10 cellular contexts compared by ENCODE assay signal in the genomic region with DNA sequence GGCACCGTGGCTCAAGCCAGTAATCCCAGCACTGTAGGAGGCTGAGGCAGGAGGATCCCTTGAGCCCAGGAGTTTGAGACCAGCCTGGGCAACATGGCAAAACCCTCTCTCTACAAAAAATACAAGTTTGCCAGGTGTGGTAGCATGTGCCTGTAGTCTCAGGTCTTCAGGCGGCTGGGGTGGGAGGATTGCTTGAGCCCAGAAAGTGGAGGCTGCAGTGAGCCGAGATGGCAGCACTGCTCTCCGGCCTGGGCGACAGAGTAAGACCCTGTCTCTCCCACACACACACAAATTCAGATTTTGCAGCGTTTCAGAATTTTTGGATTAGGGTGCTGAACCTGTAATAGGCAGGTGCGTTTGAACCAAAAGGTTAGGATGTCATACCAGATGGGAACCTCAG. TPM values are rescaled to one million over a fixed set of nuclear protein-coding genes. Genes with fewer than 3 reads are reported as not detected.
DNase-seq lines count a peak whose midpoint lies in the region; ATAC-seq, FAIRE-seq and TF ChIP-seq lines count a peak whose summit lies in the region.
"Had no signal": no experiment of that assay in that cellular context is flagged by ENCODE, and none has a peak within 500 bp of the region (broad histone marks: within the 10 kb centered on the region; RNA-seq: fewer than 3 reads in every experiment).

No MANE protein-coding gene starts in this region.

- H3K4me1 Mint-ChIP-seq in IgD-negative memory B cell, result peaks cover 20 to 36% (median 34%) of the 10 kb centered on the region in 3 donors
- peaks cover 22% of the 10 kb centered on the region for H3K4me1 Mint-ChIP-seq in astrocyte (ENCODE audit: low read depth, unreplicated experiment)

- no peak overlapping the region for H2AFZ ChIP-seq in DND-41 (ENCODE audit: low read depth, low read length)
- no peak overlapping the region for H2AFZ ChIP-seq in astrocyte (ENCODE audit: low read depth, low read length)
- H2AFZ ChIP-seq in neural cell (ENCODE audit: low read depth, low read length), result no peak overlapping the region

- H3K27ac Mint-ChIP-seq in IgD-negative memory B cell (peak overlapping the region; percentile 92 to 99 (median 98)), astrocyte (ENCODE audit: unreplicated experiment) (no peak overlapping the region)

- TF ChIP-seq CTCF in DND-41 (IDR thresholded peaks at IDR 0.05; ENCODE audit: borderline replicate concordance, extremely low read depth, low read length, poor library complexity, severe bottlenecking) (no peak), astrocyte (IDR thresholded peaks at IDR 0.05; ENCODE audit: insufficient read depth, low read depth, low read length) (no peak), neural cell (IDR thresholded peaks at IDR 0.05; ENCODE audit: poor library complexity, severe bottlenecking) (no peak)

- H3K4me3 Mint-ChIP-seq in IgD-negative memory B cell (peak overlapping the region; percentile 86 to 99 (median 99)), astrocyte (ENCODE audit: unreplicated experiment) (peak overlapping the region; percentile 99)

- no peak for TF ChIP-seq EP300 in neural cell (conservative IDR thresholded peaks at IDR 0.05; ENCODE audit: poor library complexity, severe bottlenecking)

- H3K4me1 ChIP-seq in DND-41 (ENCODE audit: insufficient read depth, low read length) (peaks cover 57% of the 10 kb centered on the region), astrocyte (ENCODE audit: insufficient read depth, low read length) (peaks cover 19% of the 10 kb centered on the region)

- H3K36me3 Mint-ChIP-seq in IgD-negative memory B cell (peaks cover 11% of the 10 kb centered on the region), astrocyte (ENCODE audit: low read depth, unreplicated experiment) (peaks cover 12% of the 10 kb centered on the region)

- peak overlapping the region; percentile 92 for H3K4me2 ChIP-seq in DND-41 (ENCODE audit: insufficient read depth, low read length)
- peak overlapping the region; percentile 93 for H3K4me2 ChIP-seq in astrocyte (ENCODE audit: low read length)
- H3K4me2 ChIP-seq in neural cell (ENCODE audit: low read length), result peak overlapping the region; percentile 94

- DNase-seq in DND-41 (no peak), astrocyte (ENCODE audit: low read depth) (no peak), NCI-H748 (lab: John Stamatoyannopoulos, UW; ENCODE audit: unreplicated experiment) (no peak), activated gamma-delta T cell (lab: John Stamatoyannopoulos, UW) (no peak)
- DNase-seq: amygdala had no signal

- FAIRE-seq in astrocyte (lab: Jason Lieb, UNC), result no peak
- FAIRE-seq: frontal cortex had no signal

- H3K9ac ChIP-seq in DND-41 (ENCODE audit: low read depth, low read length), result 0 out of 2 replicates have a peak overlapping the region, but pooled peaks have one; percentile 93
- H3K9ac ChIP-seq in astrocyte (ENCODE audit: low read length), result peak overlapping the region; percentile 100
- H3K9ac ChIP-seq in neural cell (ENCODE audit: low read length), result peak overlapping the region; percentile 38

- no peak overlapping the region for H3K27ac ChIP-seq in DND-41 (ENCODE audit: low read length)
- H3K27ac ChIP-seq in astrocyte (ENCODE audit: low read depth, low read length), result no peak overlapping the region
- H3K27ac ChIP-seq in neural cell (ENCODE audit: low read length), result no peak overlapping the region

- H3F3A ChIP-seq in neural cell (ENCODE audit: insufficient read depth, low read length, poor library complexity, severe bottlenecking), result no peaks in the 10 kb centered on the region

- H3K9me3 ChIP-seq in DND-41 (ENCODE audit: insufficient read depth, low read length, severe bottlenecking), result no peaks in the 10 kb centered on the region
- H3K9me3 ChIP-seq in astrocyte (ENCODE audit: insufficient read depth, low read depth, low read length), result no peaks in the 10 kb centered on the region
- no peaks in the 10 kb centered on the region for H3K9me3 ChIP-seq in neural cell (ENCODE audit: low read length)

- H3K27me3 ChIP-seq in DND-41 (ENCODE audit: insufficient read depth, low read length, poor library complexity) (no peaks in the 10 kb centered on the region), astrocyte (ENCODE audit: insufficient read depth, low read length) (no peaks in the 10 kb centered on the region), neural cell (ENCODE audit: insufficient read depth, low read depth, low read length) (no peaks in the 10 kb centered on the region)

- H3K36me3 ChIP-seq in DND-41 (ENCODE audit: insufficient read depth, low read length) (peaks cover 37% of the 10 kb centered on the region), astrocyte (ENCODE audit: insufficient read depth, low read length) (peaks cover 16% of the 10 kb centered on the region), neural cell (ENCODE audit: insufficient read depth, low read length) (peaks cover 10% of the 10 kb centered on the region)

- H3K27me3 Mint-ChIP-seq in IgD-negative memory B cell (peaks cover 2% of the 10 kb centered on the region), astrocyte (ENCODE audit: low read depth, unreplicated experiment) (no peaks in the 10 kb centered on the region)

- TF ChIP-seq RAD21 in neural cell (conservative IDR thresholded peaks at IDR 0.05), result no peak

- H3K4me3 ChIP-seq in DND-41 (ENCODE audit: low read depth in 1 of 2, low read length in 2 of 2), result no peak overlapping the region
- H3K4me3 ChIP-seq in astrocyte (ENCODE audit: insufficient read depth, low read depth, low read length), result peak overlapping the region; percentile 98
- H3K4me3 ChIP-seq in neural cell (ENCODE audit: low read length), result peak overlapping the region; percentile 91

- H4K20me1 ChIP-seq in DND-41 (ENCODE audit: insufficient read depth, low read length) (peaks cover 29% of the 10 kb centered on the region), astrocyte (ENCODE audit: insufficient read depth, low read length) (peaks cover 35% of the 10 kb centered on the region), neural cell (ENCODE audit: insufficient read depth) (no peaks in the 10 kb centered on the region)

- ATAC-seq in DND-41 (ENCODE audit: insufficient read depth, low read depth) (no peak), GM21360 (IDR thresholded peaks at IDR 0.05; ENCODE audit: unreplicated experiment) (no peak), HG02973 (IDR thresholded peaks at IDR 0.05; ENCODE audit: unreplicated experiment) (no peak)

- H3K9me2 ChIP-seq in neural cell (ENCODE audit: insufficient read depth, low read length), result no peaks in the 10 kb centered on the region

- no peaks in the 10 kb centered on the region for H3K9me3 Mint-ChIP-seq in IgD-negative memory B cell
- H3K9me3 Mint-ChIP-seq in astrocyte (ENCODE audit: unreplicated experiment), result no peaks in the 10 kb centered on the region

- H3K79me2 ChIP-seq in DND-41 (ENCODE audit: insufficient read depth, low read length) (peaks cover 36% of the 10 kb centered on the region), astrocyte (ENCODE audit: insufficient read depth, low read length) (peaks cover 32% of the 10 kb centered on the region), neural cell (replicated peaks; ENCODE audit: insufficient read depth, low read length) (peaks cover 20% of the 10 kb centered on the region)

TF ChIP-seq in neural cell, 6 proteins besides CTCF, POLR2A, EP300 and RAD21:
- TF ChIP-seq MXI1 (conservative IDR thresholded peaks at IDR 0.05; ENCODE audit: poor library complexity, severe bottlenecking) (no peak), EZH2 (IDR thresholded peaks at IDR 0.05; ENCODE audit: borderline replicate concordance, insufficient read depth, low read length, poor library complexity, severe bottlenecking) (no peak)

RNA-seq across cellular contexts. Expression of a gene that starts 2.2 kb away (rescaled TPM):
- polyA plus RNA-seq in IgD-negative memory B cell, result 3,702 TPM
- 1,263 and 1,399 TPM in 2 replicates for total RNA-seq in astrocyte
- polyA plus RNA-seq in neural cell, result 4,020 and 4,439 TPM in 2 replicates
- 1,703 and 1,963 TPM in 2 replicates for polyA minus RNA-seq in neural cell

RNA-seq across cellular contexts. Expression of a gene that starts 11.1 kb away (rescaled TPM):
- polyA plus RNA-seq in IgD-negative memory B cell (3,792 TPM), neural cell (2,313 and 2,518 TPM in 2 replicates)
- total RNA-seq in astrocyte, result 2,066 and 2,119 TPM in 2 replicates
- 1,063 and 1,310 TPM in 2 replicates for polyA minus RNA-seq in neural cell

RNA-seq across cellular contexts. Expression of a gene that starts 14.0 kb away (rescaled TPM):
- polyA plus RNA-seq in IgD-negative memory B cell (60.8 TPM), neural cell (1.7 TPM in 1 of 2 replicates, not detected in the other)
- 32.2 and 40.6 TPM in 2 replicates for total RNA-seq in astrocyte
- not detected in 2 replicates for polyA minus RNA-seq in neural cell

RNA-seq across cellular contexts. Expression of a gene that starts 24.5 kb away (rescaled TPM):
- polyA plus RNA-seq in IgD-negative memory B cell (24.3 TPM), neural cell (not detected in 2 replicates)
- 0.38 TPM in 1 of 2 replicates, not detected in the other for total RNA-seq in astrocyte
- not detected in 2 replicates for polyA minus RNA-seq in neural cell

RNA-seq across cellular contexts. Expression of a gene that starts 29.3 kb away (rescaled TPM):
- polyA plus RNA-seq in IgD-negative memory B cell, result 3.1 TPM
- total RNA-seq in astrocyte, result 20.2 and 27.5 TPM in 2 replicates
- polyA plus RNA-seq in neural cell, result not detected in 2 replicates
- polyA minus RNA-seq in neural cell, result not detected in 2 replicates

Comparison
In these comparisons a context has a peak if more than half of its experiments do, and no peak if none do; other contexts are left out.
1. H3K4me3 ChIP-seq: peak in astrocyte (single experiment) and neural cell (single experiment); none in DND-41 (0 of 2).
2. H3K9ac ChIP-seq: peak in every context shown above with its lines; median percentile 100 in astrocyte; 93 in DND-41; 38 in neural cell.
3. RNA of a gene that starts 14.0 kb away (polyA plus RNA-seq): 60.8 TPM in IgD-negative memory B cell (single experiment); 1.7 TPM in neural cell; every median in the first group is over 10 times any median in the second.
4. Peak in every context shown above with its lines, with median percentiles within 50 percentile points of each other: H3K4me2 ChIP-seq.